22 cellular contexts compared by ENCODE assay signal in genomic region chr2:133457862-133458261, GRCh38.
DNase-seq lines count a peak whose midpoint lies in the region; ATAC-seq lines count a peak whose summit lies in the region.
"Had no signal": no experiment of that assay in that cellular context is flagged by ENCODE, and none has a peak within 500 bp of the region (broad histone marks: within the 10 kb centered on the region; RNA-seq: fewer than 3 reads in every experiment).

No MANE protein-coding gene starts in this region.

- intact Hi-C loops in activated naive CD4-positive, alpha-beta T cell treated with anti-CD3 and anti-CD28 coated beads for 36 hours (cut with micrococcal nuclease): no loop called here
- intact Hi-C loops in Right ventricle myocardium inferior (cut with DNase I): no loop called here

- H3K9me3 Mint-ChIP-seq in activated naive CD4-positive, alpha-beta T cell treated with anti-CD3 and anti-CD28 coated beads for 36 hours: no peaks in the 10 kb centered on the region

- no peaks in the 10 kb centered on the region for H3K36me3 Mint-ChIP-seq in activated naive CD4-positive, alpha-beta T cell treated with anti-CD3 and anti-CD28 coated beads for 36 hours (ENCODE audit: low read depth)
- H3K36me3 Mint-ChIP-seq: CD14-positive monocyte; CD8-positive, alpha-beta memory T cell had no signal

- CTCF ChIA-PET in activated naive CD4-positive, alpha-beta T cell treated with anti-CD3 and anti-CD28 coated beads for 36 hours (lab: Charles Lee): no interaction called here

- ATAC-seq in esophagus mucosa (peak; percentile 38), Right ventricle myocardium inferior (no peak)
- ATAC-seq: HCT116, HepG2, K562 had no signal

- DNase-seq in EH (ENCODE audit: low read depth): peak; percentile 55
- DNase-seq in NCI-H69 (lab: John Stamatoyannopoulos, UW): peak; percentile 22
- peak; percentile 33 for DNase-seq in renal cortical epithelial cell (ENCODE audit: low read depth)
- DNase-seq in NCI-H187 treated with DMSO at 0.1 percent for 48 hours (lab: John Stamatoyannopoulos, UW): no peak
- no peak for DNase-seq in activated naive CD4-positive, alpha-beta T cell treated with anti-CD3 and anti-CD28 coated beads for 36 hours
- DNase-seq in Right ventricle myocardium inferior (ENCODE audit: missing footprints): no peak
- DNase-seq: CD8-positive, alpha-beta memory T cell; DMS 273 treated with DMSO at 0.1 percent for 48 hours; DMS79; MM.1S; NCI-H1417; NCI-H1694 treated with DMSO at 0.1 percent for 48 hours; NCI-H446; NCI-H524 treated with DMSO at 0.1 percent for 48 hours; NCI-H82; NK-92 treated with Interleukin-12 subunit alpha and Interleukin-12 subunit beta, amount 100 ng/mL, for 24 hours had no signal

- H3K27me3 Mint-ChIP-seq in activated naive CD4-positive, alpha-beta T cell treated with anti-CD3 and anti-CD28 coated beads for 36 hours (ENCODE audit: low read depth): no peaks in the 10 kb centered on the region
- H3K27me3 Mint-ChIP-seq: B cell; CD8-positive, alpha-beta memory T cell had no signal

- H3K27ac Mint-ChIP-seq in activated naive CD4-positive, alpha-beta T cell treated with anti-CD3 and anti-CD28 coated beads for 36 hours: no peak overlapping the region
- H3K27ac Mint-ChIP-seq: B cell; CD8-positive, alpha-beta memory T cell had no signal

- no peak overlapping the region for H3K4me3 Mint-ChIP-seq in activated naive CD4-positive, alpha-beta T cell treated with anti-CD3 and anti-CD28 coated beads for 36 hours
- H3K4me3 Mint-ChIP-seq: B cell; CD14-positive monocyte; CD8-positive, alpha-beta memory T cell had no signal

- no peaks in the 10 kb centered on the region for H3K4me1 Mint-ChIP-seq in activated naive CD4-positive, alpha-beta T cell treated with anti-CD3 and anti-CD28 coated beads for 36 hours (ENCODE audit: low read depth)
- H3K4me1 Mint-ChIP-seq: B cell; CD14-positive monocyte; CD8-positive, alpha-beta memory T cell had no signal

Comparison
In these comparisons a context has a peak if more than half of its experiments do, and no peak if none do; other contexts are left out.
1. DNase-seq: peak in EH (single experiment), NCI-H69 (single experiment) and renal cortical epithelial cell (single experiment); none in NCI-H187 treated with DMSO at 0.1 percent for 48 hours (single experiment), activated naive CD4-positive, alpha-beta T cell treated with anti-CD3 and anti-CD28 coated beads for 36 hours (single experiment) and Right ventricle myocardium inferior (single experiment).